13 cellular contexts compared by ENCODE assay signal in the genomic region with DNA sequence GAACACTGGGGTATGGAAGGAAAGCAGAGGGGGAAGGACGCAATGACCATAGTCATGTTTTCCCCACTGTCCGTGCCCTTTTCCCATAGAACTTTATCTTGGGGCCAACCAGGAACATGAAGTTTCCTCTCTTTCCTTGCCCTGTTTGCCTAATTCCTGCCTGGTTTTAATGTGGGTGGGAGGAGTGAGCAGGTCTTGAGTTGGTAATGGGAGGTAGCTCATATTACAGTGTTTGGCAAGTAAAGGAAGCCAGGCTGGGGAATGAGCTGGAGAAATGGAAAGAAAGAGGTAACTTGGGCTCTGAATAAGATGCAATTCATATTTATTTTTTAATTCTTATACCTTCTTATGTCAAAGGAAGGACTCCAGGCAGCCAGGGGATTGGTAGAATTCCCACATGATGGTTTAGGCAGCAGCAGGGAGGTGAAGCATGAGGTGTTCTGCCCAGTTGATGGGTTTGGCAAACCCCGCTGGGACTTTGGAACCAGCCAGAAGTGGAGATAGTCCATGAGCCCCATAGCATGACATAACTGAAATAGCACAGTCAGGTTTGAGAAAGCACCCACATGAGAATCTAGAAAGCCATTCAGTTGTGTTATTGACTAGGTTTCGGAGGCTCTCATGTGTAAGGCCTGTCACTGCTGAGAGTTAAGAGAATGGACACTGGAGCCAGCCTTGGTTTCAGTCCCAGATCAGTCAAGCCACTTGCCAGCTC.
DNase-seq lines count a peak whose midpoint lies in the region; ATAC-seq and TF ChIP-seq lines count a peak whose summit lies in the region.
"Had no signal": no experiment of that assay in that cellular context is flagged by ENCODE, and none has a peak within 500 bp of the region (broad histone marks: within the 10 kb centered on the region; RNA-seq: fewer than 3 reads in every experiment).

No MANE protein-coding gene starts in this region.

- H4K20me1 ChIP-seq in GM23338 (replicated peaks; ENCODE audit: insufficient read depth), result no peaks in the 10 kb centered on the region; the same call in 1 of the 2 replicates

- H3K4me1 Mint-ChIP-seq in GM23338, result peaks cover 9% of the 10 kb centered on the region; the same call in 2 of the 3 replicates
- no peaks in the 10 kb centered on the region for H3K4me1 Mint-ChIP-seq in stimulated activated effector memory CD8-positive, alpha-beta T cell treated with anti-CD3 and anti-CD28 coated beads, Interleukin-12 subunit alpha, Interleukin-12 subunit beta, amount 100 ng/mL, for 72 hours

- intact Hi-C loops in left ventricle myocardium inferior (cut with micrococcal nuclease), result no loop called here

- peaks cover 6% of the 10 kb centered on the region for H3K27me3 Mint-ChIP-seq in GM23338 (ENCODE audit: insufficient read depth, low read depth, poor library complexity)

- no peaks in the 10 kb centered on the region for H3K9me3 ChIP-seq in left ventricle myocardium inferior (replicated peaks)
- no peaks in the 10 kb centered on the region for H3K9me3 ChIP-seq in right atrium auricular region
- H3K9me3 ChIP-seq: lower lobe of right lung, psoas muscle, upper lobe of right lung had no signal

- H3K4me1 ChIP-seq in left ventricle myocardium inferior (peaks cover 31% of the 10 kb centered on the region), right atrium auricular region (no peaks in the 10 kb centered on the region), GM23338 (ENCODE audit: insufficient read depth) (no peaks in the 10 kb centered on the region), foreskin keratinocyte (no peaks in the 10 kb centered on the region)
- H3K4me1 ChIP-seq: lower lobe of right lung, upper lobe of right lung had no signal

- no peaks in the 10 kb centered on the region for H3K27me3 ChIP-seq in left ventricle myocardium inferior (ENCODE audit: low read depth)
- no peaks in the 10 kb centered on the region for H3K27me3 ChIP-seq in right atrium auricular region
- H3K27me3 ChIP-seq in GM23338 (ENCODE audit: insufficient read depth), result no peaks in the 10 kb centered on the region
- no peaks in the 10 kb centered on the region for H3K27me3 ChIP-seq in foreskin keratinocyte
- H3K27me3 ChIP-seq: upper lobe of right lung had no signal

- no peaks in the 10 kb centered on the region for H3K9me3 Mint-ChIP-seq in GM23338
- H3K9me3 Mint-ChIP-seq in stimulated activated effector memory CD8-positive, alpha-beta T cell treated with anti-CD3 and anti-CD28 coated beads, Interleukin-12 subunit alpha, Interleukin-12 subunit beta, amount 100 ng/mL, for 72 hours, result no peaks in the 10 kb centered on the region

- H3K9me2 ChIP-seq in GM23338 (ENCODE audit: insufficient read depth), result peaks cover 4% of the 10 kb centered on the region; the same call in 1 of the 2 replicates

- DNase-seq in left ventricle myocardium inferior (no peak), right atrium auricular region (ENCODE audit: low spot score) (no peak), GM23338 (ENCODE audit: low spot score) (peak; percentile 26), foreskin keratinocyte (no peak)
- no peak for DNase-seq in stimulated activated effector memory CD8-positive, alpha-beta T cell treated with anti-CD3 and anti-CD28 coated beads, Interleukin-12 subunit alpha, Interleukin-12 subunit beta, amount 100 ng/mL, for 72 hours (ENCODE audit: low spot score in 2 of 2)
- DNase-seq in stimulated activated CD4-positive, alpha-beta T cell treated with anti-CD3 and anti-CD28 coated beads, Interleukin-2, amount 100 ng/mL, for 48 hours, result no peak
- DNase-seq: EL, lower lobe of right lung, psoas muscle, upper lobe of right lung had no signal

- H3K27ac ChIP-seq in left ventricle myocardium inferior (replicated peaks), result peak overlapping the region; percentile 5
- no peak overlapping the region for H3K27ac ChIP-seq in right atrium auricular region
- no peak overlapping the region for H3K27ac ChIP-seq in GM23338 (ENCODE audit: low read depth)
- no peak overlapping the region for H3K27ac ChIP-seq in foreskin keratinocyte
- H3K27ac ChIP-seq: KMS-11, lower lobe of right lung, psoas muscle, upper lobe of right lung had no signal

- H3K4me3 Mint-ChIP-seq in GM23338, result no peak overlapping the region
- H3K4me3 Mint-ChIP-seq in stimulated activated effector memory CD8-positive, alpha-beta T cell treated with anti-CD3 and anti-CD28 coated beads, Interleukin-12 subunit alpha, Interleukin-12 subunit beta, amount 100 ng/mL, for 72 hours, result no peak overlapping the region

- H3K4me3 ChIP-seq in left ventricle myocardium inferior (no peak overlapping the region), right atrium auricular region (no peak overlapping the region), GM23338 (no peak overlapping the region)
- H3K4me3 ChIP-seq: lower lobe of right lung, psoas muscle, upper lobe of right lung had no signal

- H3K4me2 ChIP-seq in GM23338, result no peak overlapping the region
- H3K4me2 ChIP-seq: KMS-11 had no signal

- no peak overlapping the region for H3K27ac Mint-ChIP-seq in GM23338
- H3K27ac Mint-ChIP-seq in stimulated activated effector memory CD8-positive, alpha-beta T cell treated with anti-CD3 and anti-CD28 coated beads, Interleukin-12 subunit alpha, Interleukin-12 subunit beta, amount 100 ng/mL, for 72 hours, result peak overlapping the region; percentile 9

- no peak overlapping the region for H2AFZ ChIP-seq in GM23338

- H3F3A ChIP-seq in GM23338 (replicated peaks; ENCODE audit: low read depth), result no peaks in the 10 kb centered on the region

- H3K36me3 Mint-ChIP-seq in GM23338 (ENCODE audit: low read depth), result peaks cover 42% of the 10 kb centered on the region
- H3K36me3 Mint-ChIP-seq in stimulated activated effector memory CD8-positive, alpha-beta T cell treated with anti-CD3 and anti-CD28 coated beads, Interleukin-12 subunit alpha, Interleukin-12 subunit beta, amount 100 ng/mL, for 72 hours, result peaks cover 37% of the 10 kb centered on the region

- no peaks in the 10 kb centered on the region for H3K79me2 ChIP-seq in GM23338 (replicated peaks; ENCODE audit: insufficient read depth)

- TF ChIP-seq CTCF in left ventricle myocardium inferior (IDR thresholded peaks at IDR 0.05; ENCODE audit: borderline replicate concordance) (no peak), right atrium auricular region (IDR thresholded peaks at IDR 0.05) (no peak), GM23338 (conservative IDR thresholded peaks at IDR 0.05; ENCODE audit: low read depth in 2 of 2) (no peak), foreskin keratinocyte (conservative IDR thresholded peaks at IDR 0.05) (no peak)

- H3K36me3 ChIP-seq in left ventricle myocardium inferior, result peaks cover 87% of the 10 kb centered on the region
- peaks cover 37% of the 10 kb centered on the region for H3K36me3 ChIP-seq in right atrium auricular region
- H3K36me3 ChIP-seq in GM23338 (ENCODE audit: insufficient read depth), result 0 out of 2 replicates have a peak, but pooled peaks cover 11% of the 10 kb centered on the region

- ATAC-seq in GM23338 (peak; percentile 82), HG03439 (IDR thresholded peaks at IDR 0.05; ENCODE audit: unreplicated experiment) (peak; percentile 82), foreskin keratinocyte (no peak), GM19467 (IDR thresholded peaks at IDR 0.05; ENCODE audit: unreplicated experiment) (no peak)
- no peak for ATAC-seq in stimulated activated effector memory CD8-positive, alpha-beta T cell treated with anti-CD3 and anti-CD28 coated beads, Interleukin-12 subunit alpha, Interleukin-12 subunit beta, amount 100 ng/mL, for 72 hours
- ATAC-seq: upper lobe of right lung had no signal

TF ChIP-seq in GM23338, 12 proteins besides CTCF, POLR2A, EP300 and RAD21 (continues in another document):
- TF ChIP-seq, protein P1, sequence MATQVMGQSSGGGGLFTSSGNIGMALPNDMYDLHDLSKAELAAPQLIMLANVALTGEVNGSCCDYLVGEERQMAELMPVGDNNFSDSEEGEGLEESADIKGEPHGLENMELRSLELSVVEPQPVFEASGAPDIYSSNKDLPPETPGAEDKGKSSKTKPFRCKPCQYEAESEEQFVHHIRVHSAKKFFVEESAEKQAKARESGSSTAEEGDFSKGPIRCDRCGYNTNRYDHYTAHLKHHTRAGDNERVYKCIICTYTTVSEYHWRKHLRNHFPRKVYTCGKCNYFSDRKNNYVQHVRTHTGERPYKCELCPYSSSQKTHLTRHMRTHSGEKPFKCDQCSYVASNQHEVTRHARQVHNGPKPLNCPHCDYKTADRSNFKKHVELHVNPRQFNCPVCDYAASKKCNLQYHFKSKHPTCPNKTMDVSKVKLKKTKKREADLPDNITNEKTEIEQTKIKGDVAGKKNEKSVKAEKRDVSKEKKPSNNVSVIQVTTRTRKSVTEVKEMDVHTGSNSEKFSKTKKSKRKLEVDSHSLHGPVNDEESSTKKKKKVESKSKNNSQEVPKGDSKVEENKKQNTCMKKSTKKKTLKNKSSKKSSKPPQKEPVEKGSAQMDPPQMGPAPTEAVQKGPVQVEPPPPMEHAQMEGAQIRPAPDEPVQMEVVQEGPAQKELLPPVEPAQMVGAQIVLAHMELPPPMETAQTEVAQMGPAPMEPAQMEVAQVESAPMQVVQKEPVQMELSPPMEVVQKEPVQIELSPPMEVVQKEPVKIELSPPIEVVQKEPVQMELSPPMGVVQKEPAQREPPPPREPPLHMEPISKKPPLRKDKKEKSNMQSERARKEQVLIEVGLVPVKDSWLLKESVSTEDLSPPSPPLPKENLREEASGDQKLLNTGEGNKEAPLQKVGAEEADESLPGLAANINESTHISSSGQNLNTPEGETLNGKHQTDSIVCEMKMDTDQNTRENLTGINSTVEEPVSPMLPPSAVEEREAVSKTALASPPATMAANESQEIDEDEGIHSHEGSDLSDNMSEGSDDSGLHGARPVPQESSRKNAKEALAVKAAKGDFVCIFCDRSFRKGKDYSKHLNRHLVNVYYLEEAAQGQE (IDR thresholded peaks at IDR 0.05; ENCODE audit: unreplicated experiment), result no peak
- TF ChIP-seq CREB1 (CRISPR knock-in tag; IDR thresholded peaks at IDR 0.05; ENCODE audit: low read depth), result no peak
- no peak for TF ChIP-seq ZNF114 (CRISPR knock-in tag; IDR thresholded peaks at IDR 0.05)
- no peak for TF ChIP-seq ZNF331 (CRISPR knock-in tag; IDR thresholded peaks at IDR 0.05; ENCODE audit: low read depth)
- no peak for TF ChIP-seq NANOG (IDR thresholded peaks at IDR 0.05; ENCODE audit: borderline replicate concordance)
- no peak for TF ChIP-seq EZH2phosphoT487 (IDR thresholded peaks at IDR 0.05; ENCODE audit: unreplicated experiment)
- TF ChIP-seq STAT1 (IDR thresholded peaks at IDR 0.05; ENCODE audit: unreplicated experiment), result no peak
- TF ChIP-seq JUNB (IDR thresholded peaks at IDR 0.05; ENCODE audit: unreplicated experiment), result no peak

Comparison
In these comparisons a context has a peak if more than half of its experiments do, and no peak if none do; other contexts are left out.
1. ATAC-seq: peak in GM23338 (single experiment) and HG03439 (single experiment); none in stimulated activated effector memory CD8-positive, alpha-beta T cell treated with anti-CD3 and anti-CD28 coated beads, Interleukin-12 subunit alpha, Interleukin-12 subunit beta, amount 100 ng/mL, for 72 hours (single experiment), foreskin keratinocyte (single experiment) and GM19467 (single experiment).